Comparison of ENCODE assay signal across 20 cellular contexts in genomic region chr6:16521528-16521927, GRCh38.
DNase-seq lines count a peak whose midpoint lies in the region; ATAC-seq and TF ChIP-seq lines count a peak whose summit lies in the region.
"Had no signal": no experiment of that assay in that cellular context is flagged by ENCODE, and none has a peak within 500 bp of the region (broad histone marks: within the 10 kb centered on the region; RNA-seq: fewer than 3 reads in every experiment).

No MANE protein-coding gene starts in this region.

- H2AFZ ChIP-seq in KMS-11 (ENCODE audit: low read depth), result no peak overlapping the region
- H2AFZ ChIP-seq: GM23338 had no signal

- no peak for TF ChIP-seq CTCF in DOHH2 (IDR thresholded peaks at IDR 0.05; ENCODE audit: low read depth, low read length, poor library complexity, severe bottlenecking)
- TF ChIP-seq CTCF in KMS-11 (conservative IDR thresholded peaks at IDR 0.05; ENCODE audit: low read depth, low read length), result no peak
- TF ChIP-seq CTCF in Peyer's patch (IDR thresholded peaks at IDR 0.05), result no peak
- TF ChIP-seq CTCF in foreskin keratinocyte (conservative IDR thresholded peaks at IDR 0.05), result no peak

- H3K4me2 ChIP-seq in DOHH2 (ENCODE audit: low read length) (peak overlapping the region; percentile 32), KMS-11 (peak overlapping the region; percentile 85), mesendoderm (ENCODE audit: low read length) (no peak overlapping the region)
- H3K4me2 ChIP-seq: BLaER1, GM23338 had no signal

- H3K27me3 ChIP-seq in DOHH2 (ENCODE audit: control insufficient read depth, low read length), result no peaks in the 10 kb centered on the region
- no peaks in the 10 kb centered on the region for H3K27me3 ChIP-seq in KMS-11 (ENCODE audit: insufficient read depth, low read depth)
- no peaks in the 10 kb centered on the region for H3K27me3 ChIP-seq in Peyer's patch
- H3K27me3 ChIP-seq in mesendoderm (ENCODE audit: insufficient read depth, low read length, poor library complexity), result no peaks in the 10 kb centered on the region
- no peaks in the 10 kb centered on the region for H3K27me3 ChIP-seq in foreskin keratinocyte
- H3K27me3 ChIP-seq: BLaER1 had no signal

- no peak overlapping the region for H4K5ac ChIP-seq in mesendoderm (ENCODE audit: low read length)

- no peak overlapping the region for H3K18ac ChIP-seq in mesendoderm (ENCODE audit: low read length)

- no peak overlapping the region for H3K23ac ChIP-seq in mesendoderm (ENCODE audit: low read length)

- H3K27ac ChIP-seq in DOHH2 (ENCODE audit: low read depth, low read length) (no peak overlapping the region), KMS-11 (peak overlapping the region; percentile 91), Peyer's patch (no peak overlapping the region), mesendoderm (ENCODE audit: low read depth, low read length) (no peak overlapping the region), foreskin keratinocyte (no peak overlapping the region)
- H3K27ac ChIP-seq: 22Rv1, BLaER1, C4-2B had no signal

- H3K56ac ChIP-seq in mesendoderm (ENCODE audit: low read length), result no peak overlapping the region

- no peak overlapping the region for H2AK5ac ChIP-seq in mesendoderm (ENCODE audit: low read length)

- H4K20me1 ChIP-seq in DOHH2 (ENCODE audit: control insufficient read depth, insufficient read depth, low read depth, low read length), result no peaks in the 10 kb centered on the region
- H4K20me1 ChIP-seq in KMS-11 (ENCODE audit: insufficient read depth), result no peaks in the 10 kb centered on the region
- H4K20me1 ChIP-seq: BLaER1 had no signal

- H3K4me3 ChIP-seq in DOHH2 (ENCODE audit: low read length) (no peak overlapping the region), KMS-11 (IDR thresholded peaks at IDR 0.05; ENCODE audit: insufficient read depth, low read depth, low read length) (no peak overlapping the region), Peyer's patch (no peak overlapping the region), mesendoderm (ENCODE audit: low read length) (no peak overlapping the region)
- H3K4me3 ChIP-seq: BLaER1, GM23338 had no signal

- H3K79me2 ChIP-seq in DOHH2 (ENCODE audit: control insufficient read depth, low read length), result no peaks in the 10 kb centered on the region
- H3K79me2 ChIP-seq in KMS-11 (ENCODE audit: insufficient read depth, low read depth), result no peaks in the 10 kb centered on the region
- H3K79me2 ChIP-seq in mesendoderm (ENCODE audit: control insufficient read depth, insufficient read depth, low read length), result no peaks in the 10 kb centered on the region

- DNase-seq in Peyer's patch, result peak in 2 of 3 donors; percentile 50 to 60
- DNase-seq in germinal center (ENCODE audit: low spot score), result peak; percentile 11
- no peak for DNase-seq in mesendoderm
- no peak for DNase-seq in foreskin keratinocyte
- DNase-seq: Caco-2; CD4-positive, CD25-positive, alpha-beta regulatory T cell; CD8-positive, alpha-beta T cell; DMS153; DND-41; GF-D8; H9 had no signal

- no peaks in the 10 kb centered on the region for H3F3A ChIP-seq in DOHH2 (ENCODE audit: control insufficient read depth, insufficient read depth)

- no peak overlapping the region for H2BK120ac ChIP-seq in mesendoderm (ENCODE audit: low read depth, low read length)

- H3K9me2 ChIP-seq in DOHH2 (replicated peaks; ENCODE audit: control insufficient read depth, low read length), result no peaks in the 10 kb centered on the region

- no peaks in the 10 kb centered on the region for H3K79me1 ChIP-seq in mesendoderm (ENCODE audit: low read length)

- no peak overlapping the region for H4K8ac ChIP-seq in mesendoderm (ENCODE audit: low read depth, low read length)

- H2BK15ac ChIP-seq in mesendoderm (replicated peaks; ENCODE audit: low read depth), result no peak overlapping the region

- H3K9ac ChIP-seq in KMS-11 (no peak overlapping the region), mesendoderm (ENCODE audit: low read length) (no peak overlapping the region)
- H3K9ac ChIP-seq: BLaER1 had no signal

- H3K36me3 ChIP-seq in DOHH2 (ENCODE audit: control insufficient read depth, low read length) (peaks cover 5% of the 10 kb centered on the region; the same call in 1 of the 2 replicates), KMS-11 (ENCODE audit: insufficient read depth) (no peaks in the 10 kb centered on the region), Peyer's patch (peaks cover 0 to 9% (median 0%) of the 10 kb centered on the region in 3 donors), mesendoderm (ENCODE audit: control insufficient read depth, insufficient read depth, low read length) (no peaks in the 10 kb centered on the region)
- H3K36me3 ChIP-seq: BLaER1 had no signal

- TF ChIP-seq POLR2A in Peyer's patch (IDR thresholded peaks at IDR 0.05), result no peak

- H3K9me3 ChIP-seq in DOHH2 (ENCODE audit: control insufficient read depth, insufficient read depth, low read length) (no peaks in the 10 kb centered on the region), Peyer's patch (no peaks in the 10 kb centered on the region)
- H3K9me3 ChIP-seq: BLaER1, Caco-2 had no signal

- no peak overlapping the region for H3K4ac ChIP-seq in mesendoderm (ENCODE audit: low read depth, low read length)

- WGBS in mesendoderm (ENCODE audit: extremely low coverage, insufficient coverage, low lambda C conversion rate), result no CpG with 5 or more reads among the region's 7 CpGs

- H3K4me1 ChIP-seq in DOHH2 (ENCODE audit: control insufficient read depth, low read length) (peaks cover 30% of the 10 kb centered on the region), KMS-11 (ENCODE audit: low read depth, poor library complexity, severe bottlenecking) (peaks cover 70% of the 10 kb centered on the region), Peyer's patch (no peaks in the 10 kb centered on the region), mesendoderm (ENCODE audit: control insufficient read depth, low read depth, low read length) (no peaks in the 10 kb centered on the region), foreskin keratinocyte (no peaks in the 10 kb centered on the region)
- H3K4me1 ChIP-seq: BLaER1, Caco-2 had no signal

- H2BK5ac ChIP-seq in mesendoderm (ENCODE audit: low read length), result no peak overlapping the region

- no peak for ATAC-seq in GM19463 (IDR thresholded peaks at IDR 0.05; ENCODE audit: unreplicated experiment)
- no peak for ATAC-seq in GM18511 (IDR thresholded peaks at IDR 0.05; ENCODE audit: unreplicated experiment)
- ATAC-seq in foreskin keratinocyte, result no peak
- ATAC-seq: CD8-positive, alpha-beta T cell; GM23338; HCT116 had no signal

Comparison
In these comparisons a context has a peak if more than half of its experiments do, and no peak if none do; other contexts are left out.
1. DNase-seq: peak in Peyer's patch (2 of 3) and germinal center (single experiment); none in mesendoderm (single experiment) and foreskin keratinocyte (0 of 2).